ENCODE assay signal across 2 cellular contexts in the genomic region with DNA sequence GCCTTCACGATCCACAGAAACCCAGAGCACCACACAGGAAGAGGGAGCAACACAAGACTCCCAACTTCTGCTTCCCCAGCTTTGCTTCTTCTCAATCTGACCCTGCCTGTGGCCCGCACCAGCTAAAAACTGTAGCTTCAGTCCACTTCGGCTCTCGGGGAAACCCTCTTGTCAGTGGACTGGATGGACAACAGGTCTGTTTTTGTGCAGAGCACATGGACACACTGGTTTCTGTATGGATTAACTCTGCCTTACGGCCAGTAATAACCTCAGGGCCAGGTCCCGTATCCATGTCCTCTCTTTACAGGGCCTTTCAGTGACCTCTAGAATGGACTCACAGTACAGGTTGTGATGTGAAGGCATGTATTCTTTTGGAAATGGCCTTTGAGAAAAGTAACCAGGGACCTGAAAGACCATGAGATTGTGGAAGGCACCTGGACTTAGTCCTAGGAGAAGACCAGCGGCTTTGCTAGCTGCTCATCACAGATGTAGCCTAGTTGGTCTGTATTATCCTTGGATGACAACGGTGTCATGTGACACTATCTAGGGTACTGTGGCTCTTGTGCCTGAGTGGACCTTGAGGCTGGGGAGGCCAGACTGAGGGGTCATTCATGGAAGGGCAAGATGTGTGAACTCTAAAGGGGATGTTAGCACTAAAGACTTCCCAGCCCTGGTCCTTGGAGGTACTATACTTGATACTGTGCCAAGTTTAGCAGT.
TF ChIP-seq lines count a peak whose summit lies in the region.

No MANE protein-coding gene starts in this region.

TF ChIP-seq in HepG2, 621 proteins besides CTCF, POLR2A, EP300 and RAD21:
- TF ChIP-seq ZBTB44 (CRISPR knock-in tag; IDR thresholded peaks at IDR 0.05), result no peak
- TF ChIP-seq SP4 (CRISPR knock-in tag; IDR thresholded peaks at IDR 0.05), result no peak
- no peak for TF ChIP-seq GATAD2A (CRISPR knock-in tag; IDR thresholded peaks at IDR 0.05)
- TF ChIP-seq SALL2 (CRISPR knock-in tag; IDR thresholded peaks at IDR 0.05), result no peak
- no peak for TF ChIP-seq TBX2 (CRISPR knock-in tag; IDR thresholded peaks at IDR 0.05; ENCODE audit: borderline replicate concordance)
- no peak for TF ChIP-seq FOXO4 (CRISPR knock-in tag; conservative IDR thresholded peaks at IDR 0.05)
- TF ChIP-seq RBM22 (optimal IDR thresholded peaks at IDR 0.05; ENCODE audit: low read length), result peak; percentile 33
- TF ChIP-seq SOX13 (IDR thresholded peaks at IDR 0.05), result no peak
- TF ChIP-seq SOX13 (CRISPR knock-in tag; conservative IDR thresholded peaks at IDR 0.05 in 1 of 2, IDR thresholded peaks at IDR 0.05 in 1 of 2), result no peak

TF ChIP-seq in SK-N-SH treated with all-trans-retinoic acid at 6 μM for 48 hours, 23 proteins besides CTCF, POLR2A, EP300 and RAD21:
- TF ChIP-seq ZNF70 (CRISPR knock-in tag; IDR thresholded peaks at IDR 0.05) (no peak), TCF4 (CRISPR knock-in tag; IDR thresholded peaks at IDR 0.05; ENCODE audit: borderline replicate concordance) (no peak), ARNTL (CRISPR knock-in tag; IDR thresholded peaks at IDR 0.05; ENCODE audit: borderline replicate concordance, low read depth) (no peak), ZNF565 (CRISPR knock-in tag; conservative IDR thresholded peaks at IDR 0.05; ENCODE audit: low read depth) (no peak), BACH2 (CRISPR knock-in tag; IDR thresholded peaks at IDR 0.05; ENCODE audit: borderline replicate concordance) (no peak), ZFP30 (CRISPR knock-in tag; IDR thresholded peaks at IDR 0.05) (no peak), CSDC2 (CRISPR knock-in tag; IDR thresholded peaks at IDR 0.05) (no peak), ZFP3 (CRISPR knock-in tag; IDR thresholded peaks at IDR 0.05) (no peak), PPARA (CRISPR knock-in tag; IDR thresholded peaks at IDR 0.05; ENCODE audit: borderline replicate concordance) (no peak), ZNF8 (CRISPR knock-in tag; IDR thresholded peaks at IDR 0.05) (no peak), ISL1 (CRISPR knock-in tag; IDR thresholded peaks at IDR 0.05) (no peak), RARB (CRISPR knock-in tag; IDR thresholded peaks at IDR 0.05) (no peak), TOX (CRISPR knock-in tag; IDR thresholded peaks at IDR 0.05; ENCODE audit: borderline replicate concordance) (no peak), ESRRG (CRISPR knock-in tag; IDR thresholded peaks at IDR 0.05) (no peak), CSRNP3 (CRISPR knock-in tag; IDR thresholded peaks at IDR 0.05) (no peak)
- TF ChIP-seq, protein P1, sequence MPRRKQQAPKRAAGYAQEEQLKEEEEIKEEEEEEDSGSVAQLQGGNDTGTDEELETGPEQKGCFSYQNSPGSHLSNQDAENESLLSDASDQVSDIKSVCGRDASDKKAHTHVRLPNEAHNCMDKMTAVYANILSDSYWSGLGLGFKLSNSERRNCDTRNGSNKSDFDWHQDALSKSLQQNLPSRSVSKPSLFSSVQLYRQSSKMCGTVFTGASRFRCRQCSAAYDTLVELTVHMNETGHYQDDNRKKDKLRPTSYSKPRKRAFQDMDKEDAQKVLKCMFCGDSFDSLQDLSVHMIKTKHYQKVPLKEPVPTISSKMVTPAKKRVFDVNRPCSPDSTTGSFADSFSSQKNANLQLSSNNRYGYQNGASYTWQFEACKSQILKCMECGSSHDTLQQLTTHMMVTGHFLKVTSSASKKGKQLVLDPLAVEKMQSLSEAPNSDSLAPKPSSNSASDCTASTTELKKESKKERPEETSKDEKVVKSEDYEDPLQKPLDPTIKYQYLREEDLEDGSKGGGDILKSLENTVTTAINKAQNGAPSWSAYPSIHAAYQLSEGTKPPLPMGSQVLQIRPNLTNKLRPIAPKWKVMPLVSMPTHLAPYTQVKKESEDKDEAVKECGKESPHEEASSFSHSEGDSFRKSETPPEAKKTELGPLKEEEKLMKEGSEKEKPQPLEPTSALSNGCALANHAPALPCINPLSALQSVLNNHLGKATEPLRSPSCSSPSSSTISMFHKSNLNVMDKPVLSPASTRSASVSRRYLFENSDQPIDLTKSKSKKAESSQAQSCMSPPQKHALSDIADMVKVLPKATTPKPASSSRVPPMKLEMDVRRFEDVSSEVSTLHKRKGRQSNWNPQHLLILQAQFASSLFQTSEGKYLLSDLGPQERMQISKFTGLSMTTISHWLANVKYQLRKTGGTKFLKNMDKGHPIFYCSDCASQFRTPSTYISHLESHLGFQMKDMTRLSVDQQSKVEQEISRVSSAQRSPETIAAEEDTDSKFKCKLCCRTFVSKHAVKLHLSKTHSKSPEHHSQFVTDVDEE (CRISPR knock-in tag; IDR thresholded peaks at IDR 0.05), result no peak
- TF ChIP-seq, protein P2, sequence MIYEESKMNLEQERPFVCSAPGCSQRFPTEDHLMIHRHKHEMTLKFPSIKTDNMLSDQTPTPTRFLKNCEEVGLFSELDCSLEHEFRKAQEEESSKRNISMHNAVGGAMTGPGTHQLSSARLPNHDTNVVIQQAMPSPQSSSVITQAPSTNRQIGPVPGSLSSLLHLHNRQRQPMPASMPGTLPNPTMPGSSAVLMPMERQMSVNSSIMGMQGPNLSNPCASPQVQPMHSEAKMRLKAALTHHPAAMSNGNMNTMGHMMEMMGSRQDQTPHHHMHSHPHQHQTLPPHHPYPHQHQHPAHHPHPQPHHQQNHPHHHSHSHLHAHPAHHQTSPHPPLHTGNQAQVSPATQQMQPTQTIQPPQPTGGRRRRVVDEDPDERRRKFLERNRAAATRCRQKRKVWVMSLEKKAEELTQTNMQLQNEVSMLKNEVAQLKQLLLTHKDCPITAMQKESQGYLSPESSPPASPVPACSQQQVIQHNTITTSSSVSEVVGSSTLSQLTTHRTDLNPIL (CRISPR knock-in tag; IDR thresholded peaks at IDR 0.05; ENCODE audit: low read depth), result no peak
- TF ChIP-seq, protein P3, sequence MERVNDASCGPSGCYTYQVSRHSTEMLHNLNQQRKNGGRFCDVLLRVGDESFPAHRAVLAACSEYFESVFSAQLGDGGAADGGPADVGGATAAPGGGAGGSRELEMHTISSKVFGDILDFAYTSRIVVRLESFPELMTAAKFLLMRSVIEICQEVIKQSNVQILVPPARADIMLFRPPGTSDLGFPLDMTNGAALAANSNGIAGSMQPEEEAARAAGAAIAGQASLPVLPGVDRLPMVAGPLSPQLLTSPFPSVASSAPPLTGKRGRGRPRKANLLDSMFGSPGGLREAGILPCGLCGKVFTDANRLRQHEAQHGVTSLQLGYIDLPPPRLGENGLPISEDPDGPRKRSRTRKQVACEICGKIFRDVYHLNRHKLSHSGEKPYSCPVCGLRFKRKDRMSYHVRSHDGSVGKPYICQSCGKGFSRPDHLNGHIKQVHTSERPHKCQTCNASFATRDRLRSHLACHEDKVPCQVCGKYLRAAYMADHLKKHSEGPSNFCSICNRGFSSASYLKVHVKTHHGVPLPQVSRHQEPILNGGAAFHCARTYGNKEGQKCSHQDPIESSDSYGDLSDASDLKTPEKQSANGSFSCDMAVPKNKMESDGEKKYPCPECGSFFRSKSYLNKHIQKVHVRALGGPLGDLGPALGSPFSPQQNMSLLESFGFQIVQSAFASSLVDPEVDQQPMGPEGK (CRISPR knock-in tag; IDR thresholded peaks at IDR 0.05; ENCODE audit: borderline replicate concordance), result no peak
